ENCODE assay signal across 11 cellular contexts in genomic region chr12:34304546-34304945, GRCh38.
"Had no signal": no experiment of that assay in that cellular context is flagged by ENCODE, and none has a peak within 500 bp of the region (broad histone marks: within the 10 kb centered on the region; RNA-seq: fewer than 3 reads in every experiment).

No MANE protein-coding gene starts in this region.

- H3K36me3 ChIP-seq: HAP-1 had no signal

- H3K9ac ChIP-seq: GM23248 had no signal

- FAIRE-seq: H1, H54 had no signal

- H3K4me3 ChIP-seq: GM23248, GM23338, HAP-1 had no signal

- H3K27ac Mint-ChIP-seq: GM23338, H9, HFFc6 had no signal

- H3K9me3 ChIP-seq: HAP-1 had no signal

- DNase-seq: GM23248, GOT3, H7, H9, HCEC 1CT, HFFc6 had no signal

- H3K4me1 Mint-ChIP-seq: GM23338, H9 had no signal

- H3K4me1 ChIP-seq: HAP-1 had no signal

- H3K27ac ChIP-seq: GM23248 had no signal

- ATAC-seq: GM23338, HCT116 had no signal

- H3K4me3 Mint-ChIP-seq: GM23338, HFFc6 had no signal
